Comparison of ENCODE assay signal across 8 cellular contexts in the genomic region with DNA sequence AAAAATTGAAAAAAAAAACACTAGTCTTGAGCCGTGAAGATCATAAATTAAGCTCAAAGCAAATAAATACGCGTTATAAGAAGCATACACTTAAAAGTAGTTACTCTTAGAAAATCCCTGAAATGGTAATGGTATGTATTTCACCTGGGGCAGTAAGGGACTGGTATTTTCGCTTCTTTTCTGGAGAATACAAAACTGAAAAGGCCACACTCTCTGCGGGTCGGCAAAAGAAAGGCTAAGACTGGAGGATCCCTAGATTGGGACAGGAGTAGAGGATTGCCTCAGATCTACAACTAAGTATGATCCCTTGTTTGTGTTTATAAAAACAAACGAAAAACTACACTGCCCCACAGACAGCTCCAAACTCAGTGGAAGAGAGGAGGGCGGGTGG. TPM values are rescaled to one million over a fixed set of nuclear protein-coding genes. Genes with fewer than 3 reads are reported as not detected.
DNase-seq lines count a peak whose midpoint lies in the region; ATAC-seq, FAIRE-seq and TF ChIP-seq lines count a peak whose summit lies in the region.

No MANE protein-coding gene starts in this region.

- no peaks in the 10 kb centered on the region for H3K27me3 Mint-ChIP-seq in activated CD4-positive, alpha-beta memory T cell treated with anti-CD3 and anti-CD28 coated beads, Interleukin-2, amount 10 ng/mL, durations not matched to agents 7 days and 5 days
- H3K27me3 Mint-ChIP-seq in stimulated activated memory B cell treated with anti-CD40 and anti-IgM and Interleukin-4, amounts not matched to agents 10 μg/mL and 1 μg/mL and 100 μg/mL, for 72 hours, result no peaks in the 10 kb centered on the region

- POLR2A ChIA-PET in HEK293 (lab: Yijun Ruan, JAX), result interaction anchor here (0.7 to 2.2 kb wide), 17 partner anchors 8 to 282 kb away, joined by 3 to 34 read pairs (median 4); a partner anchor contains a TSS
- POLR2A ChIA-PET in activated CD4-positive, alpha-beta memory T cell treated with anti-CD3 and anti-CD28 coated beads, Interleukin-2, amount 10 ng/mL, durations not matched to agents 7 days and 5 days (lab: Charles Lee), result interaction anchor here (0.6 to 4.0 kb wide), 36 partner anchors 10 to 714 kb away, joined by 3 to 99 read pairs (median 5); a partner anchor contains a TSS

- peaks cover 50% of the 10 kb centered on the region for H3K4me1 Mint-ChIP-seq in activated CD4-positive, alpha-beta memory T cell treated with anti-CD3 and anti-CD28 coated beads, Interleukin-2, amount 10 ng/mL, durations not matched to agents 7 days and 5 days
- H3K4me1 Mint-ChIP-seq in stimulated activated memory B cell treated with anti-CD40 and anti-IgM and Interleukin-4, amounts not matched to agents 10 μg/mL and 1 μg/mL and 100 μg/mL, for 72 hours, result peaks cover 28% of the 10 kb centered on the region

- peaks cover 33% of the 10 kb centered on the region for H3K36me3 Mint-ChIP-seq in activated CD4-positive, alpha-beta memory T cell treated with anti-CD3 and anti-CD28 coated beads, Interleukin-2, amount 10 ng/mL, durations not matched to agents 7 days and 5 days (ENCODE audit: low read depth)
- peaks cover 18% of the 10 kb centered on the region for H3K36me3 Mint-ChIP-seq in stimulated activated memory B cell treated with anti-CD40 and anti-IgM and Interleukin-4, amounts not matched to agents 10 μg/mL and 1 μg/mL and 100 μg/mL, for 72 hours

- H3K27ac ChIP-seq in HEK293 (ENCODE audit: extremely low read depth, low read depth, low read length) (peak overlapping the region; percentile 76), iPS DF 6.9 (ENCODE audit: low read length) (no peak overlapping the region)

- TF ChIP-seq CTCF in HEK293 (tag by site-specific recombination; IDR thresholded peaks at IDR 0.05), result no peak

- WGBS in iPS DF 6.9 (ENCODE audit: insufficient coverage, insufficient read length), result no CpG with 5 or more reads among the region's 8 CpGs

- H3K4me3 ChIP-seq in HEK293 (ENCODE audit: low read depth, low read length) (peak overlapping the region; percentile 94), iPS DF 6.9 (ENCODE audit: low read length) (peak overlapping the region; percentile 95; the same call in 1 of the 2 replicates)

- H3K36me3 ChIP-seq in HEK293 (ENCODE audit: control insufficient read depth in 2 of 2, insufficient read depth in 1 of 2, low read length in 2 of 2) (peaks cover 3 to 5% of the 10 kb centered on the region in 2 experiments; a peak in 2 of 3 replicates), iPS DF 6.9 (ENCODE audit: control insufficient read depth, insufficient read depth, low read length) (no peaks in the 10 kb centered on the region; the same call in 1 of the 2 replicates)

- no peak for DNase-seq in activated CD4-positive, alpha-beta memory T cell treated with anti-CD3 and anti-CD28 coated beads, Interleukin-2, amount 10 ng/mL, durations not matched to agents 7 days and 5 days
- no peak for DNase-seq in iPS DF 6.9 (ENCODE audit: low read depth, low spot score)
- DNase-seq in globus pallidus (ENCODE audit: low spot score), result no peak
- no peak for DNase-seq in stimulated activated naive CD4-positive, alpha-beta T cell treated with Interleukin-2 at 50 U/mL for 16 hours (lab: John Stamatoyannopoulos, UW)
- no peak for DNase-seq in GM12892 (ENCODE audit: insufficient read length)
- DNase-seq in stimulated activated CD4-positive, alpha-beta T cell treated with anti-CD3 and anti-CD28 coated beads, Interleukin-2, amount 100 ng/mL, for 24 hours, result no peak

- CTCF ChIA-PET in HEK293 (lab: Yijun Ruan, JAX), result interaction anchor here (0.6 to 0.9 kb wide), 5 partner anchors 8 to 333 kb away, joined by 3 read pairs; no protein-coding TSS in a partner anchor
- CTCF ChIA-PET in activated CD4-positive, alpha-beta memory T cell treated with anti-CD3 and anti-CD28 coated beads, Interleukin-2, amount 10 ng/mL, durations not matched to agents 7 days and 5 days (lab: Charles Lee), result interaction anchor here (1.0 to 3.8 kb wide), 12 partner anchors 10 to 410 kb away, joined by 3 to 20 read pairs (median 5); a partner anchor contains a TSS

- no peaks in the 10 kb centered on the region for H3K9me3 Mint-ChIP-seq in activated CD4-positive, alpha-beta memory T cell treated with anti-CD3 and anti-CD28 coated beads, Interleukin-2, amount 10 ng/mL, durations not matched to agents 7 days and 5 days
- H3K9me3 Mint-ChIP-seq in stimulated activated memory B cell treated with anti-CD40 and anti-IgM and Interleukin-4, amounts not matched to agents 10 μg/mL and 1 μg/mL and 100 μg/mL, for 72 hours, result no peaks in the 10 kb centered on the region

- TF ChIP-seq POLR2A in GM12892 (IDR thresholded peaks at IDR 0.05; ENCODE audit: low read depth, low read length), result no peak

- H3K4me1 ChIP-seq in HEK293 (ENCODE audit: control insufficient read depth, insufficient read depth, low read length) (peaks cover 2% of the 10 kb centered on the region; the same call in 1 of the 2 replicates), iPS DF 6.9 (ENCODE audit: control insufficient read depth, insufficient read depth, low read length) (no peaks in the 10 kb centered on the region)

- H3K9me3 ChIP-seq in HEK293 (ENCODE audit: control insufficient read depth, insufficient read depth, low read depth, low read length) (no peaks in the 10 kb centered on the region), iPS DF 6.9 (ENCODE audit: control insufficient read depth, insufficient read depth, low read length) (no peaks in the 10 kb centered on the region)

- peak overlapping the region; percentile 100 for H3K27ac Mint-ChIP-seq in activated CD4-positive, alpha-beta memory T cell treated with anti-CD3 and anti-CD28 coated beads, Interleukin-2, amount 10 ng/mL, durations not matched to agents 7 days and 5 days
- peak overlapping the region; percentile 95 for H3K27ac Mint-ChIP-seq in stimulated activated memory B cell treated with anti-CD40 and anti-IgM and Interleukin-4, amounts not matched to agents 10 μg/mL and 1 μg/mL and 100 μg/mL, for 72 hours

- no peak for FAIRE-seq in GM12892 (lab: Jason Lieb, UNC)

- no peak for ATAC-seq in stimulated activated memory B cell treated with anti-CD40 and anti-IgM and Interleukin-4, amounts not matched to agents 10 μg/mL and 1 μg/mL and 100 μg/mL, for 72 hours

- no peaks in the 10 kb centered on the region for H3K27me3 ChIP-seq in iPS DF 6.9 (ENCODE audit: control insufficient read depth, insufficient read depth, low read length)

- H3K4me3 Mint-ChIP-seq in activated CD4-positive, alpha-beta memory T cell treated with anti-CD3 and anti-CD28 coated beads, Interleukin-2, amount 10 ng/mL, durations not matched to agents 7 days and 5 days, result peak overlapping the region; percentile 99
- peak overlapping the region; percentile 94 for H3K4me3 Mint-ChIP-seq in stimulated activated memory B cell treated with anti-CD40 and anti-IgM and Interleukin-4, amounts not matched to agents 10 μg/mL and 1 μg/mL and 100 μg/mL, for 72 hours

TF ChIP-seq in HEK293, 187 proteins besides CTCF, POLR2A, EP300 and RAD21:
- TF ChIP-seq ZBTB48 (tag by site-specific recombination; IDR thresholded peaks at IDR 0.05), result peak; percentile 94
- no peak for TF ChIP-seq ZNF121 (tag by site-specific recombination; IDR thresholded peaks at IDR 0.05)
TF ChIP-seq in HEK293: peak in this region for 1.

RNA-seq across cellular contexts. Expression of a gene that starts 0.6 kb away (rescaled TPM):
- total RNA-seq in activated CD4-positive, alpha-beta memory T cell treated with anti-CD3 and anti-CD28 coated beads, Interleukin-2, amount 10 ng/mL, durations not matched to agents 7 days and 5 days, result 10 to 100 TPM; 40.4 to 44.2 TPM
- polyA plus RNA-seq in GM12892 (2012; ENCODE audit: missing spikeins), result 48.3 TPM
